ENCODE assay signal across 14 cellular contexts in the genomic region with DNA sequence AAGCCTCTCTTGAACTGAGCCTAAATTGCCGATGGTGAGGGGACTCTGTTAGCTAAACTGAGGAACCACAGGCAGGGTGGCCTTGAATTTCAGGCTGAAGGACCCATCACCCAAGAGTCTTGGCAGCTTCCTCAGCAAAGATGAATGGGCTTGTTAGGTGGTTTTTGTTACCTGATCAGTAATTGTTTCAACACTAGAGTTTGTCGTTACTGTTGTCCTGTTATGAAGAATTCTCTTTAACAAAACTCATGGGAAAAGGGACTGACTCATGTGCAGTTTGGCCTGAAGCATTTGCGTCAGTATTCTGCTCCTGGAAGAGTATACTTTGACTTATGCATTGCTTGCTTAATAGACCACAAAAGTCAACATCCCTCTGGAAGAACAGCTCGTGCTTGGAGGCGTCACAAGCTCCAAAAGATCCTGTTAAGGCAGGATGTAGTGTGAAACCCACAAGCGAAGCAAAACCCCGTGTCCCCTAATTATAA.
A peak's percentile ranks its signal among the peaks of the same experiment; 100 is the strongest.
DNase-seq lines count a peak whose midpoint lies in the region; TF ChIP-seq lines count a peak whose summit lies in the region.
"Had no signal": no experiment of that assay in that cellular context is flagged by ENCODE, and none has a peak within 500 bp of the region (broad histone marks: within the 10 kb centered on the region; RNA-seq: fewer than 3 reads in every experiment).

No MANE protein-coding gene starts in this region.

- H3K36me3 ChIP-seq in thyroid gland (no peaks in the 10 kb centered on the region), right atrium auricular region (no peaks in the 10 kb centered on the region)
- H3K36me3 ChIP-seq: HAP-1 had no signal

- H3K4me3 Mint-ChIP-seq in activated T-helper 1 cell treated with anti-CD3 and anti-CD28 coated beads, Interleukin-12 subunit alpha, Interleukin-12 subunit beta, Interleukin-2, Interleukin-4 antibody, amounts not matched to agents 30 ng/mL and 10 ng/mL and 1 ng/mL, durations not matched to agents 14 hours and 24 hours and 36 hours: no peak overlapping the region
- H3K4me3 Mint-ChIP-seq: naive thymus-derived CD8-positive, alpha-beta T cell; stimulated activated naive CD8-positive, alpha-beta T cell treated with anti-CD3 and anti-CD28 coated beads, Interleukin-15, Interleukin-2, amounts not matched to agents 100 ng/mL and 50 ng/mL, for 24 hours had no signal

- H3K4me3 ChIP-seq in astrocyte of the cerebellum (ENCODE audit: low read depth, low read length) (no peak overlapping the region), thyroid gland (replicated peaks in 1 of 3) (no peak overlapping the region), right atrium auricular region (no peak overlapping the region)
- H3K4me3 ChIP-seq: HAP-1 had no signal

- no peak for TF ChIP-seq POLR2A in thyroid gland (IDR thresholded peaks at IDR 0.05)

- no peak overlapping the region for H3K27ac Mint-ChIP-seq in activated T-helper 1 cell treated with anti-CD3 and anti-CD28 coated beads, Interleukin-12 subunit alpha, Interleukin-12 subunit beta, Interleukin-2, Interleukin-4 antibody, amounts not matched to agents 30 ng/mL and 10 ng/mL and 1 ng/mL, durations not matched to agents 14 hours and 24 hours and 36 hours
- H3K27ac Mint-ChIP-seq: activated T-helper 2 cell treated with anti-CD3 and anti-CD28 coated beads, Interferon-gamma antibody, Interleukin-2, Interleukin-4, amounts not matched to agents 10 μg/mL and 5 μg/mL and 100 μg/mL, durations not matched to agents 14 hours and 24 hours and 36 hours; naive thymus-derived CD8-positive, alpha-beta T cell; stimulated activated naive CD8-positive, alpha-beta T cell treated with anti-CD3 and anti-CD28 coated beads, Interleukin-15, Interleukin-2, amounts not matched to agents 100 ng/mL and 50 ng/mL, for 24 hours had no signal

- H3K4me1 ChIP-seq in thyroid gland: peaks cover 6 to 7% of the 10 kb centered on the region in 2 donors
- no peaks in the 10 kb centered on the region for H3K4me1 ChIP-seq in right atrium auricular region
- H3K4me1 ChIP-seq: HAP-1 had no signal

- intact Hi-C loops in thyroid gland (cut with DNase I): no loop called here
- intact Hi-C loops in activated T-helper 1 cell treated with anti-CD3 and anti-CD28 coated beads, Interleukin-12 subunit alpha, Interleukin-12 subunit beta, Interleukin-2, Interleukin-4 antibody, amounts not matched to agents 30 ng/mL and 10 ng/mL and 1 ng/mL, durations not matched to agents 14 hours and 24 hours and 36 hours (cut with micrococcal nuclease): no loop called here

- H3K9me3 Mint-ChIP-seq in activated T-helper 1 cell treated with anti-CD3 and anti-CD28 coated beads, Interleukin-12 subunit alpha, Interleukin-12 subunit beta, Interleukin-2, Interleukin-4 antibody, amounts not matched to agents 30 ng/mL and 10 ng/mL and 1 ng/mL, durations not matched to agents 14 hours and 24 hours and 36 hours: no peaks in the 10 kb centered on the region
- H3K9me3 Mint-ChIP-seq: activated T-helper 2 cell treated with anti-CD3 and anti-CD28 coated beads, Interferon-gamma antibody, Interleukin-2, Interleukin-4, amounts not matched to agents 10 μg/mL and 5 μg/mL and 100 μg/mL, durations not matched to agents 14 hours and 24 hours and 36 hours; naive thymus-derived CD8-positive, alpha-beta T cell; stimulated activated naive CD8-positive, alpha-beta T cell treated with anti-CD3 and anti-CD28 coated beads, Interleukin-15, Interleukin-2, amounts not matched to agents 100 ng/mL and 50 ng/mL, for 24 hours had no signal

- H3K27ac ChIP-seq in thyroid gland (peak overlapping the region; percentile 27 to 84 (median 72)), right atrium auricular region (no peak overlapping the region)

- H3K27me3 ChIP-seq in thyroid gland (no peaks in the 10 kb centered on the region), right atrium auricular region (no peaks in the 10 kb centered on the region)

- no peaks in the 10 kb centered on the region for H3K27me3 Mint-ChIP-seq in activated T-helper 1 cell treated with anti-CD3 and anti-CD28 coated beads, Interleukin-12 subunit alpha, Interleukin-12 subunit beta, Interleukin-2, Interleukin-4 antibody, amounts not matched to agents 30 ng/mL and 10 ng/mL and 1 ng/mL, durations not matched to agents 14 hours and 24 hours and 36 hours (ENCODE audit: insufficient read depth)
- H3K27me3 Mint-ChIP-seq: naive thymus-derived CD8-positive, alpha-beta T cell; stimulated activated naive CD8-positive, alpha-beta T cell treated with anti-CD3 and anti-CD28 coated beads, Interleukin-15, Interleukin-2, amounts not matched to agents 100 ng/mL and 50 ng/mL, for 24 hours had no signal

- H3K4me1 Mint-ChIP-seq in activated T-helper 1 cell treated with anti-CD3 and anti-CD28 coated beads, Interleukin-12 subunit alpha, Interleukin-12 subunit beta, Interleukin-2, Interleukin-4 antibody, amounts not matched to agents 30 ng/mL and 10 ng/mL and 1 ng/mL, durations not matched to agents 14 hours and 24 hours and 36 hours (ENCODE audit: low read depth): no peaks in the 10 kb centered on the region
- H3K4me1 Mint-ChIP-seq: naive thymus-derived CD8-positive, alpha-beta T cell had no signal

- DNase-seq in HT1080 (ENCODE audit: low read depth): peak; percentile 97
- peak; percentile 98 for DNase-seq in astrocyte of the cerebellum (ENCODE audit: low read depth)
- DNase-seq in glomerular visceral epithelial cell (ENCODE audit: extremely low spot score): peak; percentile 69
- peak; percentile 32 to 58 for DNase-seq in thyroid gland
- DNase-seq in activated T-helper 1 cell treated with anti-CD3 and anti-CD28 coated beads, Interleukin-12 subunit alpha, Interleukin-12 subunit beta, Interleukin-2, Interleukin-4 antibody, amounts not matched to agents 30 ng/mL and 10 ng/mL and 1 ng/mL, durations not matched to agents 14 hours and 24 hours and 36 hours (ENCODE audit: low spot score): no peak
- no peak for DNase-seq in NCI-H2227 treated with DMSO at 0.1 percent for 48 hours (lab: John Stamatoyannopoulos, UW)
- no peak for DNase-seq in right atrium auricular region (ENCODE audit: low spot score)
- DNase-seq: activated CD4-positive, CD25-positive, alpha-beta regulatory T cell; cortex of kidney; naive thymus-derived CD8-positive, alpha-beta T cell; NCI-H1436 had no signal

- no peaks in the 10 kb centered on the region for H3K36me3 Mint-ChIP-seq in activated T-helper 1 cell treated with anti-CD3 and anti-CD28 coated beads, Interleukin-12 subunit alpha, Interleukin-12 subunit beta, Interleukin-2, Interleukin-4 antibody, amounts not matched to agents 30 ng/mL and 10 ng/mL and 1 ng/mL, durations not matched to agents 14 hours and 24 hours and 36 hours (ENCODE audit: low read depth)

- H3K9me3 ChIP-seq in thyroid gland: no peaks in the 10 kb centered on the region
- no peaks in the 10 kb centered on the region for H3K9me3 ChIP-seq in right atrium auricular region
- H3K9me3 ChIP-seq: HAP-1 had no signal

- in situ Hi-C loops in astrocyte of the cerebellum (cut with HindIII; ENCODE audit: low sequenced_read_pairs): no loop called here

- WGBS in thyroid gland, 2 donors: 45 to 47% methylated on average over 7 of the region's 7 CpGs

- TF ChIP-seq CTCF in astrocyte of the cerebellum (IDR thresholded peaks at IDR 0.05; ENCODE audit: low read depth, low read length, missing control alignments) (no peak), thyroid gland (IDR thresholded peaks at IDR 0.05) (no peak), right atrium auricular region (IDR thresholded peaks at IDR 0.05) (no peak)

Comparison
In these comparisons a context has a peak if more than half of its experiments do, and no peak if none do; other contexts are left out.
1. DNase-seq: peak in HT1080 (single experiment), astrocyte of the cerebellum (single experiment), glomerular visceral epithelial cell (single experiment) and thyroid gland (2 of 2); none in activated T-helper 1 cell treated with anti-CD3 and anti-CD28 coated beads, Interleukin-12 subunit alpha, Interleukin-12 subunit beta, Interleukin-2, Interleukin-4 antibody, amounts not matched to agents 30 ng/mL and 10 ng/mL and 1 ng/mL, durations not matched to agents 14 hours and 24 hours and 36 hours (single experiment), NCI-H2227 treated with DMSO at 0.1 percent for 48 hours (single experiment) and right atrium auricular region (single experiment).
2. H3K27ac ChIP-seq: peak in thyroid gland (3 of 3); none in right atrium auricular region (0 of 2).